Comparison of ENCODE assay signal across 8 cellular contexts in the genomic region with DNA sequence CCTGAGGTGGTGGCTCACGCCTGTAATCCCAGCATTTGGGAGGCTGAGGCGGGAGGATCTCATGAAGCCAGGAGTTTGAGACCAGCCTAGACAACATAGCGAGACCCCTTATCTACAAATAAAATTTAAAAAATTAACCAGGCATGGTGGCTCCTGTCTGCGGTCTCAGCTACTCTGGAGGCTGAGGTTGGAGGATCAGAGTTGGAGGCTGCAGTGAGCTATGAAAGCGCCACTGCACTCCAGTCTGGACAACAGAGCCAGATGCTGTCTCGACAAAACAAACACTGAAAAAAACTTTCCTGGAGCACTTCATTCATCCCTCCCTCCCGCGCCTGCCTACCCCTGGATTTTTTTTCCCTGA. TPM values are rescaled to one million over a fixed set of nuclear protein-coding genes. Genes with fewer than 3 reads are reported as not detected.
DNase-seq lines count a peak whose midpoint lies in the region; ATAC-seq and TF ChIP-seq lines count a peak whose summit lies in the region.

No MANE protein-coding gene starts in this region.

- POLR2A ChIA-PET in PC-3 (lab: Charles Lee; ENCODE audit: unreplicated experiment): interaction anchor here (0.7 kb wide), 1 partner anchor 26 kb away, joined by 3 read pairs; a partner anchor contains a TSS

- DNase-seq in GM23248: no peak
- no peak for DNase-seq in PC-3
- DNase-seq in retinal pigment epithelial cell (ENCODE audit: low read depth): no peak
- DNase-seq in NCI-H345 (lab: John Stamatoyannopoulos, UW): no peak
- DNase-seq in KG1 (lab: John Stamatoyannopoulos, UW): no peak

- H3K36me3 ChIP-seq in GM23248 (ENCODE audit: low read depth) (no peaks in the 10 kb centered on the region), PC-3 (ENCODE audit: low read depth, low read length) (no peaks in the 10 kb centered on the region), esophagus (ENCODE audit: control insufficient read depth in 2 of 2, insufficient read depth in 2 of 2, low read length in 1 of 2) (peaks cover 0 to 11% of the 10 kb centered on the region in 2 donors)

- intact Hi-C loops in PC-3 (cut with micrococcal nuclease): no loop called here

- no peaks in the 10 kb centered on the region; the same call in 1 of the 2 replicates for H3K27me3 ChIP-seq in GM23248 (replicated peaks; ENCODE audit: insufficient read depth)
- H3K27me3 ChIP-seq in PC-3 (ENCODE audit: low read length): no peaks in the 10 kb centered on the region
- no peaks in the 10 kb centered on the region for H3K27me3 ChIP-seq in esophagus (ENCODE audit: control insufficient read depth in 1 of 2, insufficient read depth in 2 of 2, low read length in 2 of 2)

- CTCF ChIA-PET in PC-3 (lab: Charles Lee): no interaction called here

- ATAC-seq in PC-3 (no peak), GM18520 (IDR thresholded peaks at IDR 0.05; ENCODE audit: unreplicated experiment) (no peak), GM19463 (IDR thresholded peaks at IDR 0.05; ENCODE audit: unreplicated experiment) (no peak)

- 49 to 52% methylated on average over 8 of the region's 8 CpGs for WGBS in GM23248 (ENCODE audit: low coverage in 1 of 2, low lambda C conversion rate in 2 of 2, missing lambda C conversion rate in 2 of 2), 2 experiments
- WGBS in esophagus, 2 donors: 50 to 52% methylated on average over 8 of the region's 8 CpGs

- H3K4me3 ChIP-seq in GM23248: peak overlapping the region; percentile 85; the same call in 1 of the 2 replicates
- H3K4me3 ChIP-seq in PC-3 (ENCODE audit: low read length): peak overlapping the region; percentile 95
- peak overlapping the region; percentile 86 to 89 for H3K4me3 ChIP-seq in esophagus (ENCODE audit: low read depth in 1 of 2, low read length in 2 of 2)
- peak overlapping the region; percentile 82 for H3K4me3 ChIP-seq in retinal pigment epithelial cell (ENCODE audit: low read length)

- no peak overlapping the region for H3K27ac ChIP-seq in GM23248
- no peak overlapping the region for H3K27ac ChIP-seq in PC-3 (ENCODE audit: low read length)
- H3K27ac ChIP-seq in esophagus (ENCODE audit: low read depth in 2 of 2, low read length in 1 of 2): peak overlapping the region in 1 of 2 donors; percentile 76

- H2AFZ ChIP-seq in GM23248 (no peak overlapping the region), PC-3 (ENCODE audit: low read length) (peak overlapping the region; percentile 81)

- no peak overlapping the region for H3K4me2 ChIP-seq in GM23248 (ENCODE audit: unreplicated experiment)
- peak overlapping the region; percentile 88 for H3K4me2 ChIP-seq in PC-3 (ENCODE audit: low read length)

- H4K20me1 ChIP-seq in GM23248 (ENCODE audit: insufficient read depth) (no peaks in the 10 kb centered on the region), PC-3 (ENCODE audit: low read length) (no peaks in the 10 kb centered on the region)

- H3K79me2 ChIP-seq in GM23248 (ENCODE audit: insufficient read depth) (peaks cover 21% of the 10 kb centered on the region), PC-3 (ENCODE audit: low read length) (peaks cover 26% of the 10 kb centered on the region)

- no peaks in the 10 kb centered on the region for H3K9me3 ChIP-seq in GM23248 (ENCODE audit: low read depth)
- no peaks in the 10 kb centered on the region for H3K9me3 ChIP-seq in PC-3 (ENCODE audit: low read length)
- H3K9me3 ChIP-seq in esophagus (ENCODE audit: control insufficient read depth in 2 of 2, insufficient read depth in 1 of 2, low read depth in 1 of 2, low read length in 1 of 2): no peaks in the 10 kb centered on the region

- no peaks in the 10 kb centered on the region for H3K9me2 ChIP-seq in GM23248 (ENCODE audit: insufficient read depth)
- H3K9me2 ChIP-seq in PC-3 (replicated peaks; ENCODE audit: low read length): no peaks in the 10 kb centered on the region

- H3K4me1 ChIP-seq in GM23248 (ENCODE audit: insufficient read depth): peaks cover 6% of the 10 kb centered on the region; the same call in 1 of the 2 replicates
- 0 out of 2 replicates have a peak, but pooled peaks cover 9% of the 10 kb centered on the region for H3K4me1 ChIP-seq in PC-3 (ENCODE audit: insufficient read depth, low read length)
- H3K4me1 ChIP-seq in esophagus (ENCODE audit: control insufficient read depth in 2 of 2, insufficient read depth in 2 of 2, low read length in 1 of 2): peaks cover 0 to 5% of the 10 kb centered on the region in 2 donors

- H3K9ac ChIP-seq in GM23248: no peak overlapping the region
- H3K9ac ChIP-seq in PC-3 (ENCODE audit: low read length): no peak overlapping the region

- no TSS peak for BruUV-seq in PC-3 (replicated peaks; lab: Mats Ljungman, UMichigan)

- no peaks in the 10 kb centered on the region for H3F3A ChIP-seq in GM23248 (ENCODE audit: insufficient read depth)
- H3F3A ChIP-seq in PC-3 (ENCODE audit: low read length, unreplicated experiment): no peaks in the 10 kb centered on the region

- TF ChIP-seq CTCF in PC-3 (conservative IDR thresholded peaks at IDR 0.05; ENCODE audit: low read depth, low read length): no peak
- no peak for TF ChIP-seq CTCF in retinal pigment epithelial cell (conservative IDR thresholded peaks at IDR 0.05; ENCODE audit: low read depth, low read length)

- in situ Hi-C loops in GM23248 (cut with MboI): no loop called here

RNA-seq across cellular contexts. Expression of a gene that starts 0.7 kb away (rescaled TPM):
- 12.4 and 18.0 TPM in 2 replicates for total RNA-seq in GM23248 (2014; rRNA removed; shearing (Covaris generic))
- polyA plus RNA-seq in GM23248 (2016; fragmentation: Nextera tagmentation; extraction: Ambion mirVana) (6.2 and 6.3 TPM in 2 replicates), esophagus (10 to 100 TPM; 43.9 to 53.6 TPM)
- total RNA-seq in PC-3 (2014; rRNA removed): 53.2 and 65.9 TPM in 2 replicates

RNA-seq across cellular contexts. Expression of a gene that starts 22.8 kb away (rescaled TPM):
- 10.5 and 11.3 TPM in 2 replicates for total RNA-seq in GM23248 (2014; rRNA removed; shearing (Covaris generic))
- polyA plus RNA-seq in GM23248 (2016; fragmentation: Nextera tagmentation; extraction: Ambion mirVana) (14.9 and 15.1 TPM in 2 replicates), esophagus (10 to 100 TPM; 16.4 to 25.3 TPM)
- 52.9 and 72.6 TPM in 2 replicates for total RNA-seq in PC-3 (2014; rRNA removed)

RNA-seq across cellular contexts. Expression of a gene that starts 25.7 kb away (rescaled TPM):
- 7.8 and 8.5 TPM in 2 replicates for total RNA-seq in GM23248 (2014; rRNA removed; shearing (Covaris generic))
- 10.7 and 11.7 TPM in 2 replicates for polyA plus RNA-seq in GM23248 (2016; fragmentation: Nextera tagmentation; extraction: Ambion mirVana)
- 17.1 and 22.5 TPM in 2 replicates for total RNA-seq in PC-3 (2014; rRNA removed)
- 10 to 100 TPM in 1 of 2 donors, 1 to 10 TPM in 1; 4.6 to 11.7 TPM for polyA plus RNA-seq in esophagus

RNA-seq across cellular contexts. Expression of a gene that starts 25.8 kb away (rescaled TPM):
- total RNA-seq in GM23248 (2014; rRNA removed; shearing (Covaris generic)): 1.8 and 3.3 TPM in 2 replicates
- polyA plus RNA-seq in GM23248 (2016; fragmentation: Nextera tagmentation; extraction: Ambion mirVana) (1.2 and 1.6 TPM in 2 replicates), esophagus (10 to 100 TPM in 1 of 2 donors, 1 to 10 TPM in 1; 9.4 to 12.1 TPM)
- total RNA-seq in PC-3 (2014; rRNA removed): 2.4 and 4.1 TPM in 2 replicates

RNA-seq across cellular contexts. Expression of a gene that starts 39.9 kb away (rescaled TPM):
- 93.2 and 99.5 TPM in 2 replicates for total RNA-seq in GM23248 (2014; rRNA removed; shearing (Covaris generic))
- 74.4 and 81.5 TPM in 2 replicates for polyA plus RNA-seq in GM23248 (2016; fragmentation: Nextera tagmentation; extraction: Ambion mirVana)
- 151 and 184 TPM in 2 replicates for total RNA-seq in PC-3 (2014; rRNA removed)
- polyA plus RNA-seq in esophagus: 10 to 100 TPM; 54.2 to 63.9 TPM
